1 cellular context compared by ENCODE assay signal in the genomic region with DNA sequence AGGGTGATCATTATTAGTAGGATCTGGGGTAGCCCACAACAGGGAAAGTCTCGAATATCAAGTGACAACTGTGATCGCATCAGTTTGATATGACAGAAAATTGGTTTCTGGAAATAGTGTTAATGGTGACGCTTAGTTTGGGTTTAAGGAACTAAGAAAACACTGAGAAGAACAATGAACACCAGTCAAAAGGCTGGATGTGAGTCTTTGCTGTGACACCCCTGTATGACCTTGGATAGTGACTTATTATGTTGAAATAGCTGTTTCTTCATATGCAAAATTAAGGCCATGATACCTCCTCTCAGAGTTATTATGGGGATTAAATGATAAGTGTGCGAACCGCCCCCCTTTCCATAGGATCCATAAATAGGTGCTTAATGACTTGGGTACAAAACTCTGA.
TF ChIP-seq lines count a peak whose summit lies in the region.

No MANE protein-coding gene starts in this region.

TF ChIP-seq in A549, 52 proteins besides CTCF, POLR2A, EP300 and RAD21 (continued from another document):
- no peak for TF ChIP-seq CEBPB (IDR thresholded peaks at IDR 0.05)
- TF ChIP-seq JUNB (IDR thresholded peaks at IDR 0.05) = no peak
- TF ChIP-seq EHMT2 (IDR thresholded peaks at IDR 0.05; ENCODE audit: low read depth) = no peak
